ENCODE assay signal across 2 cellular contexts in genomic region chr16:88366032-88366703, GRCh38.
A peak's percentile ranks its signal among the peaks of the same experiment; 100 is the strongest.
TF ChIP-seq lines count a peak whose summit lies in the region.

No MANE protein-coding gene starts in this region.

TF ChIP-seq in HEK293, 187 proteins besides CTCF, POLR2A, EP300 and RAD21:
- TF ChIP-seq ZNF660 (tag by site-specific recombination; IDR thresholded peaks at IDR 0.05) (no peak), ZNF571 (tag by site-specific recombination; IDR thresholded peaks at IDR 0.05) (no peak), REPIN1 (tag by site-specific recombination; IDR thresholded peaks at IDR 0.05; ENCODE audit: low read depth) (peak; percentile 25; the same call in 1 of the 2 replicates), ZSCAN16 (tag by site-specific recombination; IDR thresholded peaks at IDR 0.05) (no peak), ZNF555 (tag by site-specific recombination; conservative IDR thresholded peaks at IDR 0.05) (no peak), ZNF19 (tag by site-specific recombination; IDR thresholded peaks at IDR 0.05; ENCODE audit: low read depth) (no peak), ZSCAN30 (tag by site-specific recombination; IDR thresholded peaks at IDR 0.05) (no peak), HOXD13 (CRISPR knock-in tag; IDR thresholded peaks at IDR 0.05; ENCODE audit: borderline replicate concordance) (no peak), ZBTB17 (tag by site-specific recombination; IDR thresholded peaks at IDR 0.05) (no peak), ZNF747 (tag by site-specific recombination; IDR thresholded peaks at IDR 0.05) (0 out of 2 replicates have a peak, but pooled peaks have one; percentile 16), ZNF121 (tag by site-specific recombination; IDR thresholded peaks at IDR 0.05) (no peak), ZNF214 (tag by site-specific recombination; IDR thresholded peaks at IDR 0.05; ENCODE audit: borderline replicate concordance) (no peak), ZNF776 (tag by site-specific recombination; IDR thresholded peaks at IDR 0.05; ENCODE audit: borderline replicate concordance) (peak; percentile 49; the same call in 1 of the 2 replicates), ZNF513 (tag by site-specific recombination; IDR thresholded peaks at IDR 0.05) (peak; percentile 97), AEBP2 (tag by site-specific recombination; IDR thresholded peaks at IDR 0.05; ENCODE audit: borderline replicate concordance) (no peak), ZNF239 (tag by site-specific recombination; IDR thresholded peaks at IDR 0.05) (peak; percentile 22; the same call in 1 of the 2 replicates), YY2 (tag by site-specific recombination; IDR thresholded peaks at IDR 0.05) (peak; percentile 35; the same call in 1 of the 2 replicates), RBAK (tag by site-specific recombination; IDR thresholded peaks at IDR 0.05) (0 out of 2 replicates have a peak, but pooled peaks have one; percentile 39), ZNF785 (tag by site-specific recombination; IDR thresholded peaks at IDR 0.05) (peak; percentile 67; the same call in 1 of the 2 replicates), ZBTB21 (tag by site-specific recombination; IDR thresholded peaks at IDR 0.05) (no peak), ZNF274 (IDR thresholded peaks at IDR 0.05; ENCODE audit: low read length) (no peak), ZNF274 (tag by site-specific recombination; IDR thresholded peaks at IDR 0.05; ENCODE audit: borderline replicate concordance) (0 out of 2 replicates have a peak, but pooled peaks have one; percentile 46), ZNF658 (tag by site-specific recombination; IDR thresholded peaks at IDR 0.05) (no peak), ZNF416 (tag by site-specific recombination; IDR thresholded peaks at IDR 0.05) (no peak), ZNF211 (tag by site-specific recombination; IDR thresholded peaks at IDR 0.05; ENCODE audit: low read depth) (0 out of 2 replicates have a peak, but pooled peaks have one; percentile 18), ZNF133 (tag by site-specific recombination; IDR thresholded peaks at IDR 0.05) (no peak), ZNF248 (tag by site-specific recombination; IDR thresholded peaks at IDR 0.05) (0 out of 2 replicates have a peak, but pooled peaks have one; percentile 18), ZNF148 (tag by site-specific recombination; IDR thresholded peaks at IDR 0.05; ENCODE audit: borderline replicate concordance) (peak; percentile 55; the same call in 1 of the 2 replicates), BCL6B (tag by site-specific recombination; IDR thresholded peaks at IDR 0.05) (no peak), ZNF768 (tag by site-specific recombination; IDR thresholded peaks at IDR 0.05) (no peak), ZNF391 (tag by site-specific recombination; IDR thresholded peaks at IDR 0.05; ENCODE audit: borderline replicate concordance, low read depth) (no peak)

TF ChIP-seq in H1, 55 proteins besides CTCF, POLR2A, EP300 and RAD21:
- TF ChIP-seq CHD2 (IDR thresholded peaks at IDR 0.05; ENCODE audit: low read length) (no peak), EGR1 (IDR thresholded peaks at IDR 0.05; ENCODE audit: borderline replicate concordance, low read depth, low read length) (no peak), GABPA (IDR thresholded peaks at IDR 0.05; ENCODE audit: borderline replicate concordance, insufficient read depth, low read length) (no peak), SIN3A (conservative IDR thresholded peaks at IDR 0.05 in 1 of 2, IDR thresholded peaks at IDR 0.05 in 1 of 2; ENCODE audit: low read depth in 1 of 2, low read length in 2 of 2) (no peak), CBX5 (IDR thresholded peaks at IDR 0.05; ENCODE audit: low read depth, low read length) (no peak), BRCA1 (IDR thresholded peaks at IDR 0.05; ENCODE audit: low read depth, low read length) (no peak)
